In the genomic region with DNA sequence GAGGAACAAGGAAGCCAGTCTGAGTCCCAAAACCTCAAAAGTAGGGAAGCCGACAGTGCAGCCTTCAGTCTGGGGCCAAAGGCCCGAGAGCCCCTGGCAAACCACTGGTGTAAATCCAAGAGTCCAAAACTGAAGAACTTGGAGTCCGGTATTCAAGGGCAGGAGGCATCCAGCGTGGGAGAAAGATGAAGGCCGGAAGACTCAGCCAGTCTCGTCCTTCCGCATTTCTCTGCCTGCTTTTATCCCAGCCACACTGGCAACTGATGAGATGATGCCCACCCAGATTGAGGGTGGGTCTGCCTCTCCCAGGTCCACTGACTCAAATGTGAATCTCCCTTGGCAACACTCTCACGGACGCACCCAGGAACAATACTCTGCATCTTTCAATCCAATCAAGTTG, we compare ENCODE assay signal across 28 cellular contexts.
DNase-seq lines count a peak whose midpoint lies in the region; ATAC-seq, FAIRE-seq and TF ChIP-seq lines count a peak whose summit lies in the region.
"Had no signal": no experiment of that assay in that cellular context is flagged by ENCODE, and none has a peak within 500 bp of the region (broad histone marks: within the 10 kb centered on the region; RNA-seq: fewer than 3 reads in every experiment).

No MANE protein-coding gene starts in this region.

- H3K9ac ChIP-seq in astrocyte (ENCODE audit: low read length): no peak overlapping the region
- H3K9ac ChIP-seq: KMS-11 had no signal

- H3K4me2 ChIP-seq in astrocyte (ENCODE audit: low read length): no peak overlapping the region
- no peak overlapping the region for H3K4me2 ChIP-seq in GM23338
- H3K4me2 ChIP-seq: KMS-11 had no signal

- peaks cover 18% of the 10 kb centered on the region for H3K27me3 ChIP-seq in astrocyte (ENCODE audit: insufficient read depth, low read length)
- H3K27me3 ChIP-seq in upper lobe of right lung: no peaks in the 10 kb centered on the region
- no peaks in the 10 kb centered on the region for H3K27me3 ChIP-seq in GM23338 (ENCODE audit: insufficient read depth)
- H3K27me3 ChIP-seq: SJCRH30 had no signal

- DNase-seq in activated CD8-positive, alpha-beta T cell treated with anti-CD3 and anti-CD28 coated beads, Interleukin-2, amount 10 ng/mL, durations not matched to agents 7 days and 5 days: peak; percentile 12
- DNase-seq in activated CD8-positive, alpha-beta T cell treated with anti-CD3 and anti-CD28 coated beads for 36 hours: no peak
- no peak for DNase-seq in astrocyte (ENCODE audit: low read depth)
- DNase-seq in mesenteric fat pad (ENCODE audit: low spot score): peak; percentile 65
- peak; percentile 56 for DNase-seq in upper lobe of right lung
- no peak for DNase-seq in GM23338 (ENCODE audit: low spot score)
- no peak for DNase-seq in activated naive CD4-positive, alpha-beta T cell treated with anti-CD3 and anti-CD28 coated beads, Interleukin-2, amount 50 U/mL, for 16 hours
- DNase-seq: DMS 273 treated with DMSO at 0.1 percent for 48 hours, EL, GDM1, IMR-90, NCI-H1092, NCI-H1417 treated with DMSO at 0.1 percent for 48 hours, NCI-H1694 treated with DMSO at 0.1 percent for 48 hours, NCI-H2081, NCI-H2227 treated with DMSO at 0.1 percent for 48 hours, NCI-H510A, NCI-H69, SJCRH30 had no signal

- no peak for ATAC-seq in activated CD8-positive, alpha-beta T cell treated with anti-CD3 and anti-CD28 coated beads, Interleukin-2, amount 10 ng/mL, durations not matched to agents 7 days and 5 days
- no peak for ATAC-seq in activated CD8-positive, alpha-beta T cell treated with anti-CD3 and anti-CD28 coated beads for 36 hours
- no peak for ATAC-seq in upper lobe of right lung
- no peak for ATAC-seq in GM23338
- no peak for ATAC-seq in GM18909 (IDR thresholded peaks at IDR 0.05; ENCODE audit: poor library complexity, unreplicated experiment)
- ATAC-seq: CD8-positive, alpha-beta T cell; GM12878; HCT116; Panc1 had no signal

- no peaks in the 10 kb centered on the region for H3K9me3 ChIP-seq in astrocyte (ENCODE audit: insufficient read depth, low read depth, low read length)
- H3K9me3 ChIP-seq in upper lobe of right lung: no peaks in the 10 kb centered on the region
- H3K9me3 ChIP-seq: SJCRH30 had no signal

- H3K9me2 ChIP-seq in GM23338 (ENCODE audit: insufficient read depth): no peaks in the 10 kb centered on the region

- H3K4me1 ChIP-seq in astrocyte (ENCODE audit: insufficient read depth, low read length): no peaks in the 10 kb centered on the region
- H3K4me1 ChIP-seq in upper lobe of right lung: peaks cover 5% of the 10 kb centered on the region
- no peaks in the 10 kb centered on the region for H3K4me1 ChIP-seq in GM23338 (ENCODE audit: insufficient read depth)
- H3K4me1 ChIP-seq: SJCRH30 had no signal

- intact Hi-C loops in activated CD8-positive, alpha-beta T cell treated with anti-CD3 and anti-CD28 coated beads for 36 hours (cut with micrococcal nuclease): no loop called here
- intact Hi-C loops in upper lobe of right lung (cut with DNase I): no loop called here

- POLR2A ChIA-PET in activated CD8-positive, alpha-beta T cell treated with anti-CD3 and anti-CD28 coated beads, Interleukin-2, amount 10 ng/mL, durations not matched to agents 7 days and 5 days (lab: Charles Lee): no interaction called here
- POLR2A ChIA-PET in activated CD8-positive, alpha-beta T cell treated with anti-CD3 and anti-CD28 coated beads for 36 hours (lab: Charles Lee): no interaction called here

- H3K27ac Mint-ChIP-seq in activated CD8-positive, alpha-beta T cell treated with anti-CD3 and anti-CD28 coated beads, Interleukin-2, amount 10 ng/mL, durations not matched to agents 7 days and 5 days: no peak overlapping the region
- no peak overlapping the region for H3K27ac Mint-ChIP-seq in activated CD8-positive, alpha-beta T cell treated with anti-CD3 and anti-CD28 coated beads for 36 hours
- peak overlapping the region; percentile 41 for H3K27ac Mint-ChIP-seq in astrocyte (ENCODE audit: unreplicated experiment)
- no peak overlapping the region for H3K27ac Mint-ChIP-seq in GM23338
- H3K27ac Mint-ChIP-seq: B cell; CD8-positive, alpha-beta T cell had no signal

- no peak for FAIRE-seq in astrocyte (lab: Jason Lieb, UNC)
- FAIRE-seq: GM12878 had no signal

- H3K4me3 ChIP-seq in astrocyte (ENCODE audit: insufficient read depth, low read depth, low read length): no peak overlapping the region
- peak overlapping the region; percentile 25 for H3K4me3 ChIP-seq in upper lobe of right lung
- no peak overlapping the region for H3K4me3 ChIP-seq in GM23338
- H3K4me3 ChIP-seq: GM12878, SJCRH30 had no signal

- H3K36me3 ChIP-seq in astrocyte (ENCODE audit: insufficient read depth, low read length): no peaks in the 10 kb centered on the region
- H3K36me3 ChIP-seq in upper lobe of right lung: no peaks in the 10 kb centered on the region
- no peaks in the 10 kb centered on the region for H3K36me3 ChIP-seq in GM23338 (ENCODE audit: insufficient read depth)
- H3K36me3 ChIP-seq: SJCRH30 had no signal

- H3K27ac ChIP-seq in astrocyte (ENCODE audit: low read depth, low read length) (no peak overlapping the region), upper lobe of right lung (peak overlapping the region; percentile 25), GM23338 (ENCODE audit: low read depth) (no peak overlapping the region)
- H3K27ac ChIP-seq: 22Rv1, C4-2B, KMS-11, SJCRH30 had no signal

- H3K79me2 ChIP-seq in astrocyte (ENCODE audit: insufficient read depth, low read length): no peaks in the 10 kb centered on the region
- H3K79me2 ChIP-seq in GM23338 (replicated peaks; ENCODE audit: insufficient read depth): no peaks in the 10 kb centered on the region

- H2AFZ ChIP-seq in astrocyte (ENCODE audit: low read depth, low read length) (no peak overlapping the region), GM23338 (no peak overlapping the region)

- CTCF ChIA-PET in activated CD8-positive, alpha-beta T cell treated with anti-CD3 and anti-CD28 coated beads, Interleukin-2, amount 10 ng/mL, durations not matched to agents 7 days and 5 days (lab: Charles Lee): no interaction called here
- CTCF ChIA-PET in activated CD8-positive, alpha-beta T cell treated with anti-CD3 and anti-CD28 coated beads for 36 hours (lab: Charles Lee): no interaction called here

- no peaks in the 10 kb centered on the region for H3K4me1 Mint-ChIP-seq in activated CD8-positive, alpha-beta T cell treated with anti-CD3 and anti-CD28 coated beads, Interleukin-2, amount 10 ng/mL, durations not matched to agents 7 days and 5 days (ENCODE audit: low read depth)
- H3K4me1 Mint-ChIP-seq in activated CD8-positive, alpha-beta T cell treated with anti-CD3 and anti-CD28 coated beads for 36 hours (ENCODE audit: low read depth): no peaks in the 10 kb centered on the region
- no peaks in the 10 kb centered on the region for H3K4me1 Mint-ChIP-seq in astrocyte (ENCODE audit: low read depth, unreplicated experiment)
- H3K4me1 Mint-ChIP-seq in GM23338: peaks cover 11% of the 10 kb centered on the region
- H3K4me1 Mint-ChIP-seq: B cell had no signal

- no peak for TF ChIP-seq CTCF in activated CD8-positive, alpha-beta T cell treated with anti-CD3 and anti-CD28 coated beads for 36 hours (IDR thresholded peaks at IDR 0.05)
- no peak for TF ChIP-seq CTCF in astrocyte (IDR thresholded peaks at IDR 0.05; ENCODE audit: insufficient read depth, low read depth, low read length)
- TF ChIP-seq CTCF in upper lobe of right lung (IDR thresholded peaks at IDR 0.05): no peak
- TF ChIP-seq CTCF in GM23338 (conservative IDR thresholded peaks at IDR 0.05; ENCODE audit: low read depth in 2 of 2): no peak

- H3K27me3 Mint-ChIP-seq in activated CD8-positive, alpha-beta T cell treated with anti-CD3 and anti-CD28 coated beads, Interleukin-2, amount 10 ng/mL, durations not matched to agents 7 days and 5 days (ENCODE audit: low read depth): no peaks in the 10 kb centered on the region
- H3K27me3 Mint-ChIP-seq in activated CD8-positive, alpha-beta T cell treated with anti-CD3 and anti-CD28 coated beads for 36 hours: peaks cover 3% of the 10 kb centered on the region
- H3K27me3 Mint-ChIP-seq in astrocyte (ENCODE audit: low read depth, unreplicated experiment) (peaks cover 49% of the 10 kb centered on the region), GM23338 (ENCODE audit: insufficient read depth, low read depth, poor library complexity) (peaks cover 13% of the 10 kb centered on the region)

- H3K4me3 Mint-ChIP-seq in activated CD8-positive, alpha-beta T cell treated with anti-CD3 and anti-CD28 coated beads, Interleukin-2, amount 10 ng/mL, durations not matched to agents 7 days and 5 days: no peak overlapping the region
- H3K4me3 Mint-ChIP-seq in activated CD8-positive, alpha-beta T cell treated with anti-CD3 and anti-CD28 coated beads for 36 hours: no peak overlapping the region
- H3K4me3 Mint-ChIP-seq in astrocyte (ENCODE audit: unreplicated experiment) (no peak overlapping the region), GM23338 (no peak overlapping the region)
- H3K4me3 Mint-ChIP-seq: B cell; CD8-positive, alpha-beta T cell had no signal

- no peaks in the 10 kb centered on the region for H3F3A ChIP-seq in GM23338 (replicated peaks; ENCODE audit: low read depth)

- H3K36me3 Mint-ChIP-seq in activated CD8-positive, alpha-beta T cell treated with anti-CD3 and anti-CD28 coated beads, Interleukin-2, amount 10 ng/mL, durations not matched to agents 7 days and 5 days (ENCODE audit: low read depth): no peaks in the 10 kb centered on the region
- H3K36me3 Mint-ChIP-seq in activated CD8-positive, alpha-beta T cell treated with anti-CD3 and anti-CD28 coated beads for 36 hours (ENCODE audit: low read depth): no peaks in the 10 kb centered on the region
- H3K36me3 Mint-ChIP-seq in astrocyte (ENCODE audit: low read depth, unreplicated experiment) (peaks cover 2% of the 10 kb centered on the region), GM23338 (ENCODE audit: low read depth) (no peaks in the 10 kb centered on the region; the same call in 2 of the 3 replicates)
- H3K36me3 Mint-ChIP-seq: CD8-positive, alpha-beta T cell had no signal

- no peaks in the 10 kb centered on the region for H3K9me3 Mint-ChIP-seq in activated CD8-positive, alpha-beta T cell treated with anti-CD3 and anti-CD28 coated beads, Interleukin-2, amount 10 ng/mL, durations not matched to agents 7 days and 5 days (ENCODE audit: insufficient read depth)
- no peaks in the 10 kb centered on the region for H3K9me3 Mint-ChIP-seq in activated CD8-positive, alpha-beta T cell treated with anti-CD3 and anti-CD28 coated beads for 36 hours
- H3K9me3 Mint-ChIP-seq in astrocyte (ENCODE audit: unreplicated experiment): no peaks in the 10 kb centered on the region
- H3K9me3 Mint-ChIP-seq in GM23338: no peaks in the 10 kb centered on the region; the same call in 2 of the 3 replicates
- H3K9me3 Mint-ChIP-seq: CD8-positive, alpha-beta T cell had no signal

- no peaks in the 10 kb centered on the region for H4K20me1 ChIP-seq in astrocyte (ENCODE audit: insufficient read depth, low read length)
- no peaks in the 10 kb centered on the region for H4K20me1 ChIP-seq in GM23338 (replicated peaks; ENCODE audit: insufficient read depth)

Comparison
In these comparisons a context has a peak if more than half of its experiments do, and no peak if none do; other contexts are left out.
1. DNase-seq: peak in activated CD8-positive, alpha-beta T cell treated with anti-CD3 and anti-CD28 coated beads, Interleukin-2, amount 10 ng/mL, durations not matched to agents 7 days and 5 days (single experiment), mesenteric fat pad (single experiment) and upper lobe of right lung (single experiment); none in activated CD8-positive, alpha-beta T cell treated with anti-CD3 and anti-CD28 coated beads for 36 hours (single experiment), astrocyte (single experiment), GM23338 (single experiment) and activated naive CD4-positive, alpha-beta T cell treated with anti-CD3 and anti-CD28 coated beads, Interleukin-2, amount 50 U/mL, for 16 hours (single experiment).